In the genomic region with DNA sequence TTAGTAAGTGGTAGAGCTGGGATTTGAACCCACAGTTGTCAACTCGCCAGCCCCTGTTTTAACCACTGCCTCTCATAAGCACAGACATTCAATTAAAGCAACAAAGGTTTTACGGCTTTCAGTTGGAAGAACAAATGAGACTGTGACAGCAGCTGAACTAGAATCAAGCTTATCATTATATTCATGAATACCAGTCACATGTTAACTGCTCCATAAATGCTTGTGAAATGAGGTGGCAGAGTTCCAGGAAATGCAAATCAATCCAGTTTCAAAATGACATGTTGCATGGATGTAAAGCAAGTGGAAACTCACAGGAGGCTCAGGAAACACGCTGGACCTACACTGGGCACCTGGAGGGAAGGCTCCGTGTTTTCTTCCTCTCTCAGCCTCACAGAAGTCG, we compare ENCODE assay signal across 14 cellular contexts. TPM values are rescaled to one million over a fixed set of nuclear protein-coding genes. Genes with fewer than 3 reads are reported as not detected.
DNase-seq lines count a peak whose midpoint lies in the region; ATAC-seq and TF ChIP-seq lines count a peak whose summit lies in the region.
"Had no signal": no experiment of that assay in that cellular context is flagged by ENCODE, and none has a peak within 500 bp of the region (broad histone marks: within the 10 kb centered on the region; RNA-seq: fewer than 3 reads in every experiment).

No MANE protein-coding gene starts in this region.

- H3K36me3 ChIP-seq in colonic mucosa = no peaks in the 10 kb centered on the region

- ATAC-seq in HG02870 (IDR thresholded peaks at IDR 0.05; ENCODE audit: unreplicated experiment) (no peak), HG03521 (IDR thresholded peaks at IDR 0.05; ENCODE audit: unreplicated experiment) (no peak)
- ATAC-seq: Panc1 had no signal

- peaks cover 7% of the 10 kb centered on the region for H3K27me3 ChIP-seq in colonic mucosa
- H3K27me3 ChIP-seq: testis had no signal

- H3K4me1 ChIP-seq in colonic mucosa = no peaks in the 10 kb centered on the region

- intact Hi-C loops in colonic mucosa (cut with DNase I) = no loop called here

- no peak for TF ChIP-seq CTCF in colonic mucosa (IDR thresholded peaks at IDR 0.05)

- peak overlapping the region; percentile 57 for H3K27ac ChIP-seq in colonic mucosa
- H3K27ac ChIP-seq: testis had no signal

- CTCF ChIA-PET in HEK293T (lab: Yijun Ruan, JAX) = interaction anchor here (0.6 to 2.2 kb wide), 3 partner anchors 28 to 53 kb away, joined by 3 to 11 read pairs (median 4); no protein-coding TSS in a partner anchor

- DNase-seq in NCI-H2196 (lab: John Stamatoyannopoulos, UW; ENCODE audit: unreplicated experiment) (peak; percentile 41), NCI-H2196 treated with DMSO at 0.1 percent for 48 hours (lab: John Stamatoyannopoulos, UW; ENCODE audit: unreplicated experiment) (no peak), NCI-H2227 treated with DMSO at 0.1 percent for 48 hours (lab: John Stamatoyannopoulos, UW) (peak; percentile 35), colonic mucosa (peak; percentile 49), retina (peak; percentile 34), HEK293T (ENCODE audit: extremely low spot score) (no peak)
- DNase-seq: activated CD8-positive, alpha-beta memory T cell treated with anti-CD3 and anti-CD28 coated beads, Interleukin-2, amount 50 U/mL, for 4 hours; effector memory CD4-positive, alpha-beta T cell; left ventricle myocardium superior; stimulated activated CD4-positive, alpha-beta T cell treated with anti-CD3 and anti-CD28 coated beads, Interleukin-12 subunit alpha, Interleukin-12 subunit beta, amount 100 ng/mL, for 4 hours; testis had no signal

- H3K4me3 ChIP-seq in colonic mucosa = no peak overlapping the region
- H3K4me3 ChIP-seq: testis had no signal

- H3K9ac ChIP-seq in colonic mucosa (ENCODE audit: low read depth in 2 of 2, low read length in 2 of 2) = no peak overlapping the region

- H3K9me3 ChIP-seq in colonic mucosa = no peaks in the 10 kb centered on the region
- H3K9me3 ChIP-seq: testis had no signal

- POLR2A ChIA-PET in HEK293T (lab: Yijun Ruan, JAX) = no interaction called here

TF ChIP-seq in HEK293T, 16 proteins besides CTCF, POLR2A, EP300 and RAD21:
- TF ChIP-seq, protein P1, sequence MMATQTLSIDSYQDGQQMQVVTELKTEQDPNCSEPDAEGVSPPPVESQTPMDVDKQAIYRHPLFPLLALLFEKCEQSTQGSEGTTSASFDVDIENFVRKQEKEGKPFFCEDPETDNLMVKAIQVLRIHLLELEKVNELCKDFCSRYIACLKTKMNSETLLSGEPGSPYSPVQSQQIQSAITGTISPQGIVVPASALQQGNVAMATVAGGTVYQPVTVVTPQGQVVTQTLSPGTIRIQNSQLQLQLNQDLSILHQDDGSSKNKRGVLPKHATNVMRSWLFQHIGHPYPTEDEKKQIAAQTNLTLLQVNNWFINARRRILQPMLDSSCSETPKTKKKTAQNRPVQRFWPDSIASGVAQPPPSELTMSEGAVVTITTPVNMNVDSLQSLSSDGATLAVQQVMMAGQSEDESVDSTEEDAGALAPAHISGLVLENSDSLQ (IDR thresholded peaks at IDR 0.05) = no peak
- TF ChIP-seq HDGF (IDR thresholded peaks at IDR 0.05; ENCODE audit: borderline replicate concordance) = no peak
- no peak for TF ChIP-seq FOXK2 (IDR thresholded peaks at IDR 0.05)
- no peak for TF ChIP-seq ZNF384 (IDR thresholded peaks at IDR 0.05)
- no peak for TF ChIP-seq NFRKB (IDR thresholded peaks at IDR 0.05)
- TF ChIP-seq SUZ12 (IDR thresholded peaks at IDR 0.05) = no peak
- TF ChIP-seq BHLHE40 (IDR thresholded peaks at IDR 0.05; ENCODE audit: borderline replicate concordance) = no peak
- no peak for TF ChIP-seq SP1 (IDR thresholded peaks at IDR 0.05)
- no peak for TF ChIP-seq CTBP1 (IDR thresholded peaks at IDR 0.05; ENCODE audit: borderline replicate concordance)
- no peak for TF ChIP-seq ARNT (IDR thresholded peaks at IDR 0.05)

RNA-seq across cellular contexts. Expression of a gene that starts 3.9 kb away (rescaled TPM):
- total RNA-seq in colonic mucosa = under 1 TPM in 1 of 2 donors, not detected in 1; 0.11 TPM
- total RNA-seq: left ventricle myocardium superior had no signal

RNA-seq across cellular contexts. Expression of a gene that starts 25.7 kb away (rescaled TPM):
- total RNA-seq in colonic mucosa = under 1 TPM; 0.32 to 0.89 TPM

RNA-seq across cellular contexts. Expression of a gene that starts 44.1 kb away (rescaled TPM):
- under 1 TPM in 1 of 2 donors, not detected in 1; 0.15 TPM for total RNA-seq in colonic mucosa

Comparison
In these comparisons a context has a peak if more than half of its experiments do, and no peak if none do; other contexts are left out.
1. DNase-seq: peak in NCI-H2196 (single experiment), NCI-H2227 treated with DMSO at 0.1 percent for 48 hours (single experiment), colonic mucosa (single experiment) and retina (single experiment); none in NCI-H2196 treated with DMSO at 0.1 percent for 48 hours (single experiment) and HEK293T (single experiment).